11 cellular contexts compared by ENCODE assay signal in the genomic region with DNA sequence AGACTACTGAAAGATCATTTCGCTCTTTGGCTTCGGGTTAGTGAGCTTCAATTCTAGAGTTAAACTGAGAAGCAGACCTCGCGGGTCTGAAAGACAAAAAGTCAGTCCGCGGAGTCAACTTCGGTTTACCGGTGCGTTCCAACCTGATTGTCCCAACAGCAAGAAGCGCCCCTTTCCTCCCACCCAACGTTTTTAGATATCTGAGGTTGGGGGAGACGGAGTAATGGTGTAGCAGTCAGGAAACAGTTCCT. TPM values are rescaled to one million over a fixed set of nuclear protein-coding genes. Genes with fewer than 3 reads are reported as not detected.
DNase-seq lines count a peak whose midpoint lies in the region; TF ChIP-seq lines count a peak whose summit lies in the region.
"Had no signal": no experiment of that assay in that cellular context is flagged by ENCODE, and none has a peak within 500 bp of the region (broad histone marks: within the 10 kb centered on the region; RNA-seq: fewer than 3 reads in every experiment).

No MANE protein-coding gene starts in this region.

- intact Hi-C loops in prostate gland (cut with DNase I) = loop anchor here (2.0 kb wide), 1 partner anchor 416 kb away; no protein-coding TSS in a partner anchor
- intact Hi-C loops in CD14-positive monocyte (cut with micrococcal nuclease) = no loop called here

- no peak overlapping the region for H4K91ac ChIP-seq in H9 (ENCODE audit: insufficient read length, low read depth, low read length)

- TF ChIP-seq POLR2A in Peyer's patch (IDR thresholded peaks at IDR 0.05) (no peak), prostate gland (IDR thresholded peaks at IDR 0.05) (no peak)

- no peak overlapping the region for H4K5ac ChIP-seq in H9 (ENCODE audit: insufficient read length, low read depth, low read length)

- H3K4me3 Mint-ChIP-seq in H9 = peak overlapping the region; percentile 66 to 80
- peak overlapping the region in 1 of 2 donors; percentile 87 for H3K4me3 Mint-ChIP-seq in CD14-positive monocyte
- no peak overlapping the region for H3K4me3 Mint-ChIP-seq in activated CD4-positive, alpha-beta T cell treated with anti-CD3 and anti-CD28 coated beads, Interleukin-2, amount 10 ng/mL, durations not matched to agents 7 days and 5 days

- no peak for DNase-seq in H9
- DNase-seq in Peyer's patch = no peak
- no peak for DNase-seq in fibroblast of pulmonary artery (ENCODE audit: low read depth)
- no peak for DNase-seq in prostate gland (ENCODE audit: low spot score)
- no peak for DNase-seq in substantia nigra (lab: John Stamatoyannopoulos, UW)
- no peak for DNase-seq in dedifferentiated amniotic fluid mesenchymal stem cell (ENCODE audit: extremely low spot score)
- DNase-seq in CD14-positive monocyte (ENCODE audit: low spot score) = no peak
- no peak for DNase-seq in activated CD4-positive, alpha-beta T cell treated with anti-CD3 and anti-CD28 coated beads, Interleukin-2, amount 10 ng/mL, durations not matched to agents 7 days and 5 days
- DNase-seq: activated effector memory CD4-positive, alpha-beta T cell treated with Interleukin-2 at 50 U/mL for 16 hours; effector CD4-positive, alpha-beta T cell had no signal

- H3K9ac ChIP-seq in H9 (ENCODE audit: extremely low read depth, insufficient read length, low read length) = no peak overlapping the region

- H4K8ac ChIP-seq in H9 (replicated peaks; ENCODE audit: insufficient read length, low read depth, low read length) = no peak overlapping the region

- H4K20me1 ChIP-seq in H9 (ENCODE audit: control insufficient read depth, insufficient read depth, insufficient read length) = no peaks in the 10 kb centered on the region

- no peak overlapping the region for H2BK120ac ChIP-seq in H9 (ENCODE audit: low read depth, low read length, poor library complexity, severe bottlenecking)

- H2BK15ac ChIP-seq in H9 (ENCODE audit: low read depth, low read length) = no peak overlapping the region

- H2BK12ac ChIP-seq in H9 (ENCODE audit: insufficient read length, low read depth, low read length) = no peak overlapping the region

- H3K4me3 ChIP-seq in Peyer's patch (peak overlapping the region in 3 of 4 donors; percentile 10 to 51 (median 50)), fibroblast of pulmonary artery (replicated peaks; ENCODE audit: low read depth, low read length) (peak overlapping the region; percentile 42), prostate gland (peak overlapping the region; percentile 42 to 51)

- no peak overlapping the region for H3K27ac Mint-ChIP-seq in H9
- no peak overlapping the region for H3K27ac Mint-ChIP-seq in CD14-positive monocyte
- no peak overlapping the region for H3K27ac Mint-ChIP-seq in activated CD4-positive, alpha-beta T cell treated with anti-CD3 and anti-CD28 coated beads, Interleukin-2, amount 10 ng/mL, durations not matched to agents 7 days and 5 days

- peak overlapping the region; percentile 80 for H3K4me2 ChIP-seq in H9 (ENCODE audit: insufficient read depth, insufficient read length, low read length)

- H3K79me1 ChIP-seq in H9 (ENCODE audit: insufficient read depth, low read depth, low read length, poor library complexity, severe bottlenecking) = no peaks in the 10 kb centered on the region

- no peak overlapping the region for H3K14ac ChIP-seq in H9 (ENCODE audit: insufficient read depth, low read length)

- no peaks in the 10 kb centered on the region for H3K79me2 ChIP-seq in H9 (ENCODE audit: insufficient read depth, low read length)

- H2AFZ ChIP-seq in H9 (ENCODE audit: low read length) = no peak overlapping the region

- CTCF ChIA-PET in activated CD4-positive, alpha-beta T cell treated with anti-CD3 and anti-CD28 coated beads, Interleukin-2, amount 10 ng/mL, durations not matched to agents 7 days and 5 days (lab: Charles Lee) = no interaction called here

- no peaks in the 10 kb centered on the region for H3K36me3 ChIP-seq in Peyer's patch
- no peaks in the 10 kb centered on the region for H3K36me3 ChIP-seq in prostate gland

- no CpG with 5 or more reads among the region's 12 CpGs for WGBS in H9 (ENCODE audit: extremely low coverage, insufficient read length, low lambda C conversion rate)
- whole genome bisulfite sequencing in prostate gland = 4% methylated on average over 12 of the region's 12 CpGs

- POLR2A ChIA-PET in activated CD4-positive, alpha-beta T cell treated with anti-CD3 and anti-CD28 coated beads, Interleukin-2, amount 10 ng/mL, durations not matched to agents 7 days and 5 days (lab: Charles Lee) = no interaction called here

- no peak overlapping the region for H3K23ac ChIP-seq in H9 (ENCODE audit: insufficient read length, low read depth, low read length)

- H2BK20ac ChIP-seq in H9 (ENCODE audit: low read depth, low read length, poor library complexity, severe bottlenecking) = no peak overlapping the region

- H3K36me3 Mint-ChIP-seq in H9 (ENCODE audit: insufficient read depth in 1 of 3, low read depth in 3 of 3) = no peaks in the 10 kb centered on the region; a peak in 1 of 7 replicates
- H3K36me3 Mint-ChIP-seq in CD14-positive monocyte = peaks cover 0 to 7% of the 10 kb centered on the region in 2 donors
- H3K36me3 Mint-ChIP-seq in activated CD4-positive, alpha-beta T cell treated with anti-CD3 and anti-CD28 coated beads, Interleukin-2, amount 10 ng/mL, durations not matched to agents 7 days and 5 days (ENCODE audit: low read depth) = peaks cover 3% of the 10 kb centered on the region

- H2AK5ac ChIP-seq in H9 (ENCODE audit: insufficient read length, low read length) = no peak overlapping the region

- no peak overlapping the region for H3K4ac ChIP-seq in H9 (ENCODE audit: low read depth, low read length)

- H3K27me3 Mint-ChIP-seq in H9 (ENCODE audit: low read depth) = peaks cover 100% of the 10 kb centered on the region
- H3K27me3 Mint-ChIP-seq in CD14-positive monocyte (ENCODE audit: low read depth in 3 of 3) = peaks cover 96 to 99% (median 99%) of the 10 kb centered on the region in 3 donors
- H3K27me3 Mint-ChIP-seq in activated CD4-positive, alpha-beta T cell treated with anti-CD3 and anti-CD28 coated beads, Interleukin-2, amount 10 ng/mL, durations not matched to agents 7 days and 5 days = peaks cover 98% of the 10 kb centered on the region

- H3K18ac ChIP-seq in H9 (ENCODE audit: insufficient read length, low read depth, low read length) = no peak overlapping the region

- H3K23me2 ChIP-seq in H9 (ENCODE audit: insufficient read length, low read depth, low read length, poor library complexity, severe bottlenecking) = peaks cover 36% of the 10 kb centered on the region

- H3K9me3 Mint-ChIP-seq in H9 (peaks cover 0 to 8% of the 10 kb centered on the region in 2 experiments; a peak in 2 of 5 replicates), CD14-positive monocyte (peaks cover 2 to 53% (median 39%) of the 10 kb centered on the region in 7 donors)
- no peaks in the 10 kb centered on the region for H3K9me3 Mint-ChIP-seq in activated CD4-positive, alpha-beta T cell treated with anti-CD3 and anti-CD28 coated beads, Interleukin-2, amount 10 ng/mL, durations not matched to agents 7 days and 5 days

- H3K4me1 ChIP-seq in H9 (ENCODE audit: insufficient read depth, low read length) (peaks cover 11% of the 10 kb centered on the region), Peyer's patch (peaks cover 0 to 27% (median 0%) of the 10 kb centered on the region in 4 donors), prostate gland (replicated peaks) (no peaks in the 10 kb centered on the region)

- H3K9me3 ChIP-seq in H9 (ENCODE audit: control insufficient read depth, low read depth, low read length) (no peaks in the 10 kb centered on the region), Peyer's patch (no peaks in the 10 kb centered on the region), prostate gland (no peaks in the 10 kb centered on the region)

- no peak overlapping the region for H2BK5ac ChIP-seq in H9 (ENCODE audit: insufficient read length, low read length)

- TF ChIP-seq CTCF in H9 (conservative IDR thresholded peaks at IDR 0.05) (no peak), Peyer's patch (IDR thresholded peaks at IDR 0.05) (no peak), fibroblast of pulmonary artery (IDR thresholded peaks at IDR 0.05; ENCODE audit: low read length, missing control alignments) (no peak), prostate gland (IDR thresholded peaks at IDR 0.05) (no peak), CD14-positive monocyte (IDR thresholded peaks at IDR 0.05) (no peak)

- H3K56ac ChIP-seq in H9 (ENCODE audit: insufficient read length, low read depth, low read length) = no peak overlapping the region

- no peak overlapping the region for H3K27ac ChIP-seq in H9 (ENCODE audit: insufficient read length, low read depth, low read length)
- H3K27ac ChIP-seq in Peyer's patch = no peak overlapping the region
- peak overlapping the region; percentile 83 to 90 for H3K27ac ChIP-seq in prostate gland
- H3K27ac ChIP-seq in substantia nigra (ENCODE audit: low read depth, low read length, poor library complexity, severe bottlenecking) = no peak overlapping the region

- no peak overlapping the region for H3T11ph ChIP-seq in H9 (ENCODE audit: low read length)

- H3K4me1 Mint-ChIP-seq in H9 = peaks cover 65 to 89% of the 10 kb centered on the region in 2 experiments
- H3K4me1 Mint-ChIP-seq in CD14-positive monocyte = peaks cover 8% of the 10 kb centered on the region
- H3K4me1 Mint-ChIP-seq in activated CD4-positive, alpha-beta T cell treated with anti-CD3 and anti-CD28 coated beads, Interleukin-2, amount 10 ng/mL, durations not matched to agents 7 days and 5 days = peaks cover 9% of the 10 kb centered on the region

- peaks cover 68% of the 10 kb centered on the region for H3K27me3 ChIP-seq in H9 (ENCODE audit: insufficient read depth, low read length)
- H3K27me3 ChIP-seq in Peyer's patch = peaks cover 0 to 49% of the 10 kb centered on the region in 2 donors
- H3K27me3 ChIP-seq in prostate gland (replicated peaks; ENCODE audit: insufficient read depth) = peaks cover 2% of the 10 kb centered on the region

RNA-seq across cellular contexts. Expression of gene ISL1, which starts 0.8 kb away (rescaled TPM):
- total RNA-seq in H9 (2021) (0.13 TPM in 1 of 2 replicates, not detected in the other), Peyer's patch (1 to 10 TPM in 1 of 4 donors, under 1 TPM in 2, not detected in 1; 0.53 to 2.3 (median 0.76) TPM), prostate gland (10 to 100 TPM in 1 of 2 donors, 1 to 10 TPM in 1; 5.5 to 15.2 TPM)
- not detected for polyA plus RNA-seq in CD14-positive monocyte
- total RNA-seq in activated CD4-positive, alpha-beta T cell treated with anti-CD3 and anti-CD28 coated beads, Interleukin-2, amount 10 ng/mL, durations not matched to agents 7 days and 5 days = not detected
- total RNA-seq: lung microvascular endothelial cell had no signal

Comparison
In these comparisons a context has a peak if more than half of its experiments do, and no peak if none do; other contexts are left out.
1. H3K27ac ChIP-seq: peak in prostate gland (2 of 2); none in H9 (single experiment), Peyer's patch (0 of 4) and substantia nigra (single experiment).
2. Peak in every context shown above with its lines, with median percentiles within 50 percentile points of each other: H3K4me3 ChIP-seq.